Comparison of ENCODE assay signal across 15 cellular contexts in the genomic region with DNA sequence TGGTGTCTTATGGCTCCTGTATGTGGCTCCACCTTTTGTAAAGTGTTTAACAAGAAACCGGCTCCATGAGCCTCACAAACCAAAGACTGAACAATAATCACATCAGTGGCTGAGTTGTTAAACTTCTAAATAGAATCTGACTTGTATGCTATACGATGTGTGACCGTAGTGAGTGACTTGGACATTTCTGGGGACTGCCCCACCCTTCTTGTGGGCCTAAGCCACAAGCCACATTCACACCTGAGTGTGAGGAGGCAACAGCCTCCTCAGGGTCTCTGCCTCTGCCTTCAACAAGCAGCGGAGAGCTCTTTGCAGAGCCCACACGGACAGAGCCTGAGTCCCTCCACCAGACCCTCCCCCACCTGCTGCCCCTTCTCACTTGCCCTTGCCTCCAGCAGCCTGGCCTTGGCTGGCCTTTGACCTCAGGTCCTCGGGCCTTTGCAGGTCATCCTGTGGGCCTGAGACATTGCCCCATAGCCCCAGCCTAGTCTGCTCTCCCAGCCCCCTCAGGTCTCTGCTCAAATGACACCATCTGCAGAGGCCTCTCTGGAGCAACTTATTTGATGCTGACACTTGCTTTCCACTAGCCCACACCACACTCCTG.
A peak's percentile ranks its signal among the peaks of the same experiment; 100 is the strongest.
DNase-seq lines count a peak whose midpoint lies in the region; ATAC-seq and TF ChIP-seq lines count a peak whose summit lies in the region.
"Had no signal": no experiment of that assay in that cellular context is flagged by ENCODE, and none has a peak within 500 bp of the region (broad histone marks: within the 10 kb centered on the region; RNA-seq: fewer than 3 reads in every experiment).

No MANE protein-coding gene starts in this region.

- no peaks in the 10 kb centered on the region for H3K36me3 Mint-ChIP-seq in nephron (ENCODE audit: low read depth)

- no peak overlapping the region for H3K4me3 Mint-ChIP-seq in nephron
- H3K4me3 Mint-ChIP-seq: central memory CD8-positive, alpha-beta T cell had no signal

- peak; percentile 84 for ATAC-seq in GM19452 (IDR thresholded peaks at IDR 0.05; ENCODE audit: unreplicated experiment)
- peak; percentile 49 for ATAC-seq in HG03060 (IDR thresholded peaks at IDR 0.05; ENCODE audit: low read depth, unreplicated experiment)
- ATAC-seq in GM21528 (IDR thresholded peaks at IDR 0.05; ENCODE audit: low FRiP score, unreplicated experiment), result no peak
- ATAC-seq in HG03378 (IDR thresholded peaks at IDR 0.05; ENCODE audit: unreplicated experiment), result no peak
- ATAC-seq: psoas muscle had no signal

- POLR2A ChIA-PET in GM10248 (lab: Yijun Ruan, JAX), result no interaction called here

- peaks cover 5% of the 10 kb centered on the region for H3K27me3 Mint-ChIP-seq in nephron (ENCODE audit: low read depth)

- H3K9me3 Mint-ChIP-seq in nephron, result no peaks in the 10 kb centered on the region
- H3K9me3 Mint-ChIP-seq: central memory CD8-positive, alpha-beta T cell had no signal

- H3K27ac Mint-ChIP-seq in nephron, result peak overlapping the region in 2 of 3 experiments; percentile 1 to 16

- peaks cover 17% of the 10 kb centered on the region for H3K4me1 Mint-ChIP-seq in nephron

- peak; percentile 64 for DNase-seq in GM10248 (ENCODE audit: extremely low spot score)
- DNase-seq in AG08396 (ENCODE audit: low spot score), result no peak
- DNase-seq in SKM-1 (lab: John Stamatoyannopoulos, UW; ENCODE audit: unreplicated experiment), result no peak
- DNase-seq: amniotic stem cell; hypothalamus; NCI-H2081 treated with DMSO at 0.1 percent for 48 hours; NCI-H69; psoas muscle; stimulated activated CD4-positive, alpha-beta T cell treated with anti-CD3 and anti-CD28 coated beads, Interleukin-12 subunit alpha, Interleukin-12 subunit beta, amount 100 ng/mL, for 4 hours had no signal

- no peak for TF ChIP-seq CTCF in GM10248 (IDR thresholded peaks at IDR 0.05; ENCODE audit: control extremely low read depth, extremely low read depth, low read depth, missing control alignments)
- no peak for TF ChIP-seq CTCF in nephron (IDR thresholded peaks at IDR 0.05; ENCODE audit: unreplicated experiment in 3 of 3)

- CTCF ChIA-PET in GM10248 (lab: Yijun Ruan, JAX), result no interaction called here

Comparison
In these comparisons a context has a peak if more than half of its experiments do, and no peak if none do; other contexts are left out.
1. ATAC-seq: peak in GM19452 (single experiment) and HG03060 (single experiment); none in GM21528 (single experiment) and HG03378 (single experiment).